11 cellular contexts compared by ENCODE assay signal in the genomic region with DNA sequence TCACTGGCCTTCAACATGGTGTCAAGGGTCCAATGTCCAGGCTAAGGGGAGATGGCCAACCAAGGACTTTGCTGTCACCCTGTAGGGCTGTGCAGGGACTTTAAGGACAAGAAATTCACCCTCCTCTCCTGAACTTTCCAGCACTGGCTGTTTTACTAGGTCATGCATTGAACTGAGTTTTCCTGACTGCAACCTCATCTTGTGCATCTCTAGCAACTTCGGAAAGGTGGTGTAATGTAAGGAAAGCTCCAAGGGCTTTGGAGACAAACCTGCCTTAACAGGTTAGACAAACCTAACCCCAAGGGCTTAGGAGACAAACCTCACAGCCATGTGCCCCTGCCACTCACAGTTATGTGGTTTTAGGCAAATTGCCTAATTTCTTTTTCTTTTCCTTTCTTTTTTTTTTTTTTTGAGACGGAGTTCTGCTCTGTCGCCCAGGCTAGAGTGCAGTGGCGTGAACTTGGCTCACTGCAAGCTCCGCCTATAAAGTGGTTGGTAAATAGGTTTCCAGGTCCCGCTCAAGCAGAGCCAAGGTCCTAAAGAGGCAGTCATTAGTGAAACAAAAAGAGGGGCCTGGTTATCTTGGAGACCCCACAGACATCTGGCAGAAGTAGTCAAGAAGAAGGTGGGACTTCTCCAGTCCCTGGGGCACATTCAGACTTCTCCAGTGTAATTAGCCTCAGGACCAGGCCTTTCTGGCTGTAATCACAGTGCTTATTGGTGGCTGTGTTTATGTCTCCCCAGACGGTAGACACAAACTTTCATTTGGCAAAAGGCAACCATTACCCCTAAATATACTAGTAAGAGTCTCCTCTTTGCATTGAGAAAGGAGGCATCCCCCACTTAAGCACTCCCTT. TPM values are rescaled to one million over a fixed set of nuclear protein-coding genes. Genes with fewer than 3 reads are reported as not detected.
A peak's percentile ranks its signal among the peaks of the same experiment; 100 is the strongest.
DNase-seq lines count a peak whose midpoint lies in the region; ATAC-seq and TF ChIP-seq lines count a peak whose summit lies in the region.
"Had no signal": no experiment of that assay in that cellular context is flagged by ENCODE, and none has a peak within 500 bp of the region (broad histone marks: within the 10 kb centered on the region; RNA-seq: fewer than 3 reads in every experiment).

No MANE protein-coding gene starts in this region.

- no peaks in the 10 kb centered on the region for H3K4me1 ChIP-seq in GM23248 (ENCODE audit: insufficient read depth)
- H3K4me1 ChIP-seq: HAP-1 had no signal

- H3K27ac ChIP-seq in GM23248: no peak overlapping the region
- H3K27ac ChIP-seq: VCaP had no signal

- H3F3A ChIP-seq in GM23248 (ENCODE audit: insufficient read depth): peaks cover 10% of the 10 kb centered on the region; the same call in 1 of the 2 replicates

- DNase-seq in GM06990 (ENCODE audit: extremely low read depth, insufficient read length) (peak; percentile 51), RPMI8226 (peak; percentile 11), GM23248 (no peak), cortex of kidney (lab: John Stamatoyannopoulos, UW) (no peak), RKO (ENCODE audit: low spot score) (no peak)
- DNase-seq in activated T-cell treated with anti-CD3 and anti-CD28 coated beads, Interleukin-2, amount 50 U/mL, for 48 hours: no peak
- DNase-seq: NCI-H226 had no signal

- H3K36me3 ChIP-seq in GM06990 (ENCODE audit: control insufficient read depth, insufficient read depth, low read length) (no peaks in the 10 kb centered on the region), GM23248 (ENCODE audit: low read depth) (no peaks in the 10 kb centered on the region)
- H3K36me3 ChIP-seq: HAP-1 had no signal

- no peak overlapping the region for H3K4me2 ChIP-seq in GM23248 (ENCODE audit: unreplicated experiment)

- no peaks in the 10 kb centered on the region for H3K79me2 ChIP-seq in GM23248 (ENCODE audit: insufficient read depth)

- no peaks in the 10 kb centered on the region for H3K9me3 ChIP-seq in GM23248 (ENCODE audit: low read depth)
- H3K9me3 ChIP-seq: HAP-1 had no signal

- H3K4me3 ChIP-seq in GM06990 (replicated peaks; ENCODE audit: low read depth, low read length) (no peak overlapping the region), GM23248 (no peak overlapping the region)
- H3K4me3 ChIP-seq: HAP-1 had no signal

- ATAC-seq in GM21360 (IDR thresholded peaks at IDR 0.05; ENCODE audit: unreplicated experiment) (peak; percentile 85), HG03095 (IDR thresholded peaks at IDR 0.05; ENCODE audit: unreplicated experiment) (peak; percentile 71)

- no peaks in the 10 kb centered on the region for H3K9me2 ChIP-seq in GM23248 (ENCODE audit: insufficient read depth)

- no peak overlapping the region for H3K9ac ChIP-seq in GM23248

- H4K20me1 ChIP-seq in GM23248 (ENCODE audit: insufficient read depth): no peaks in the 10 kb centered on the region

- no peaks in the 10 kb centered on the region for H3K27me3 ChIP-seq in GM06990 (replicated peaks; ENCODE audit: control insufficient read depth, insufficient read depth, low read length)
- peaks cover 7% of the 10 kb centered on the region; the same call in 1 of the 2 replicates for H3K27me3 ChIP-seq in GM23248 (replicated peaks; ENCODE audit: insufficient read depth)

- no peak overlapping the region for H2AFZ ChIP-seq in GM23248

- 71 to 73% methylated on average over 7 of the region's 7 CpGs for WGBS in GM23248 (ENCODE audit: low coverage in 1 of 2, low lambda C conversion rate in 2 of 2, missing lambda C conversion rate in 2 of 2), 2 experiments

- in situ Hi-C loops in GM23248 (cut with MboI): no loop called here

- no peak for TF ChIP-seq CTCF in GM06990 (IDR thresholded peaks at IDR 0.05; ENCODE audit: insufficient read depth, low read length, poor library complexity, severe bottlenecking)

RNA-seq across cellular contexts. Expression of gene PMAIP1, which starts 37.6 kb away (rescaled TPM):
- total RNA-seq in GM23248 (2014; rRNA removed; shearing (Covaris generic)): 5.2 and 5.3 TPM in 2 replicates
- 7.5 and 9.3 TPM in 2 replicates for polyA plus RNA-seq in GM23248 (2016; fragmentation: Nextera tagmentation; extraction: Ambion mirVana)

Comparison
In these comparisons a context has a peak if more than half of its experiments do, and no peak if none do; other contexts are left out.
1. DNase-seq: peak in GM06990 (single experiment) and RPMI8226 (single experiment); none in GM23248 (single experiment), cortex of kidney (single experiment), RKO (single experiment) and activated T-cell treated with anti-CD3 and anti-CD28 coated beads, Interleukin-2, amount 50 U/mL, for 48 hours (0 of 2).